ENCODE assay signal across 30 cellular contexts in genomic region chr5:72506150-72506549, GRCh38. TPM values are rescaled to one million over a fixed set of nuclear protein-coding genes. Genes with fewer than 3 reads are reported as not detected.
DNase-seq lines count a peak whose midpoint lies in the region; ATAC-seq and TF ChIP-seq lines count a peak whose summit lies in the region.
"Had no signal": no experiment of that assay in that cellular context is flagged by ENCODE, and none has a peak within 500 bp of the region (broad histone marks: within the 10 kb centered on the region; RNA-seq: fewer than 3 reads in every experiment).

No MANE protein-coding gene starts in this region.

- no peaks in the 10 kb centered on the region for H3K9me3 Mint-ChIP-seq in activated T-cell treated with anti-CD3 and anti-CD28 coated beads, Interleukin-2, amount 50 U/mL, for 72 hours
- no peaks in the 10 kb centered on the region for H3K9me3 Mint-ChIP-seq in neural progenitor cell
- H3K9me3 Mint-ChIP-seq: WTC11 had no signal

- H3K9ac ChIP-seq in endocrine pancreas (ENCODE audit: control insufficient read depth, insufficient read depth, low read length) (no peak overlapping the region), neural progenitor cell (no peak overlapping the region)

- H3K9me3 ChIP-seq in endocrine pancreas (ENCODE audit: control insufficient read depth, low read length), result no peaks in the 10 kb centered on the region
- H3K9me3 ChIP-seq in neural progenitor cell (ENCODE audit: low read depth), result no peaks in the 10 kb centered on the region
- no peaks in the 10 kb centered on the region for H3K9me3 ChIP-seq in thyroid gland
- H3K9me3 ChIP-seq: body of pancreas, MG63, stomach had no signal

- TF ChIP-seq POLR2A in thyroid gland (IDR thresholded peaks at IDR 0.05), result no peak

- no peak for ATAC-seq in activated T-cell treated with anti-CD3 and anti-CD28 coated beads, Interleukin-2, amount 50 U/mL, for 72 hours (replicated peaks in 1 of 2)
- ATAC-seq: body of pancreas, esophagus mucosa, GM12878, WTC11 had no signal

- H2AFZ ChIP-seq in neural progenitor cell (replicated peaks), result no peak overlapping the region

- no peaks in the 10 kb centered on the region for H3K36me3 ChIP-seq in endocrine pancreas (ENCODE audit: control insufficient read depth, insufficient read depth, low read length)
- H3K36me3 ChIP-seq in neural progenitor cell, result no peaks in the 10 kb centered on the region
- no peaks in the 10 kb centered on the region for H3K36me3 ChIP-seq in thyroid gland
- H3K36me3 ChIP-seq: MG63, stomach had no signal

- no peak overlapping the region for H3K4me2 ChIP-seq in neural progenitor cell

- H3K27ac Mint-ChIP-seq in activated T-cell treated with anti-CD3 and anti-CD28 coated beads, Interleukin-2, amount 50 U/mL, for 72 hours, result peak overlapping the region; percentile 34
- H3K27ac Mint-ChIP-seq in neural progenitor cell, result peak overlapping the region; percentile 18
- H3K27ac Mint-ChIP-seq: WTC11 had no signal

- peaks cover 33% of the 10 kb centered on the region for H3K27me3 Mint-ChIP-seq in activated T-cell treated with anti-CD3 and anti-CD28 coated beads, Interleukin-2, amount 50 U/mL, for 72 hours (ENCODE audit: low read depth)
- H3K27me3 Mint-ChIP-seq in neural progenitor cell (ENCODE audit: insufficient read depth, low read depth), result peaks cover 2% of the 10 kb centered on the region

- no peak for DNase-seq in activated T-cell treated with anti-CD3 and anti-CD28 coated beads, Interleukin-2, amount 50 U/mL, for 72 hours
- DNase-seq in activated T-cell treated with anti-CD3 and anti-CD28 coated beads for 4 hours (no peak), neural progenitor cell (ENCODE audit: low spot score) (no peak), thyroid gland (no peak), activated gamma-delta T cell (lab: John Stamatoyannopoulos, UW) (no peak), mucosa of gallbladder (ENCODE audit: low spot score) (no peak), NCI-H1048 (lab: John Stamatoyannopoulos, UW) (no peak)
- DNase-seq: activated CD4-positive, alpha-beta T cell treated with anti-CD3 and anti-CD28 coated beads, Interleukin-2, amount 50 U/mL, for 1 hour; activated naive CD4-positive, alpha-beta T cell treated with Interleukin-2 at 50 U/mL for 16 hours; activated T-cell treated with anti-CD3 and anti-CD28 coated beads, Interleukin-2, amount 50 U/mL, for 48 hours; body of pancreas; effector memory CD4-positive, alpha-beta T cell; KBM-7; MG63; NCI-H1417; NCI-H2029 treated with DMSO at 0.1 percent for 48 hours; NCI-H526; SIG-M5; small intestine; stimulated activated CD4-positive, alpha-beta T cell treated with anti-CD3 and anti-CD28 coated beads, Interleukin-2, amount 100 ng/mL, for 24 hours; stomach; T-helper 9 cell had no signal

- intact Hi-C loops in thyroid gland (cut with DNase I), result no loop called here

- no peaks in the 10 kb centered on the region for H4K20me1 ChIP-seq in neural progenitor cell (ENCODE audit: low read depth)

- H3F3A ChIP-seq in neural progenitor cell (ENCODE audit: low read depth), result peaks cover 6% of the 10 kb centered on the region

- no peak overlapping the region for H3K4me3 Mint-ChIP-seq in activated T-cell treated with anti-CD3 and anti-CD28 coated beads, Interleukin-2, amount 50 U/mL, for 72 hours
- no peak overlapping the region for H3K4me3 Mint-ChIP-seq in neural progenitor cell
- H3K4me3 Mint-ChIP-seq: WTC11 had no signal

- no peaks in the 10 kb centered on the region for H3K4me1 ChIP-seq in endocrine pancreas (ENCODE audit: control insufficient read depth, insufficient read depth, low read length)
- peaks cover 12% of the 10 kb centered on the region for H3K4me1 ChIP-seq in neural progenitor cell
- H3K4me1 ChIP-seq in thyroid gland, result peaks cover 21 to 56% of the 10 kb centered on the region in 2 donors
- H3K4me1 ChIP-seq: body of pancreas had no signal

- peaks cover 7% of the 10 kb centered on the region for H3K4me1 Mint-ChIP-seq in activated T-cell treated with anti-CD3 and anti-CD28 coated beads, Interleukin-2, amount 50 U/mL, for 72 hours (ENCODE audit: low read depth)
- peaks cover 29% of the 10 kb centered on the region for H3K4me1 Mint-ChIP-seq in neural progenitor cell

- H3K4me3 ChIP-seq in endocrine pancreas (ENCODE audit: control insufficient read depth, insufficient read depth, low read length), result peak overlapping the region; percentile 4
- H3K4me3 ChIP-seq in neural progenitor cell, result no peak overlapping the region
- H3K4me3 ChIP-seq in thyroid gland (replicated peaks in 1 of 3), result peak overlapping the region in 1 of 3 donors; percentile 0
- H3K4me3 ChIP-seq: body of pancreas, MG63 had no signal

- no peak for TF ChIP-seq CTCF in neural progenitor cell (IDR thresholded peaks at IDR 0.05)
- no peak for TF ChIP-seq CTCF in thyroid gland (IDR thresholded peaks at IDR 0.05)

- H3K79me2 ChIP-seq in neural progenitor cell (ENCODE audit: low read depth), result no peaks in the 10 kb centered on the region

- H3K27ac ChIP-seq in neural progenitor cell (no peak overlapping the region), thyroid gland (peak overlapping the region in 2 of 3 donors; percentile 56)
- H3K27ac ChIP-seq: 22Rv1, body of pancreas had no signal

- no peaks in the 10 kb centered on the region for H3K36me3 Mint-ChIP-seq in activated T-cell treated with anti-CD3 and anti-CD28 coated beads, Interleukin-2, amount 50 U/mL, for 72 hours (ENCODE audit: insufficient read depth in 2 of 2)
- peaks cover 2% of the 10 kb centered on the region for H3K36me3 Mint-ChIP-seq in neural progenitor cell
- H3K36me3 Mint-ChIP-seq: WTC11 had no signal

- 77 to 85% methylated on average over 7 of the region's 7 CpGs for WGBS in thyroid gland, 2 donors

- H3K27me3 ChIP-seq in endocrine pancreas (ENCODE audit: control insufficient read depth, insufficient read depth, low read length) (no peaks in the 10 kb centered on the region), neural progenitor cell (no peaks in the 10 kb centered on the region), thyroid gland (no peaks in the 10 kb centered on the region)
- H3K27me3 ChIP-seq: body of pancreas, MG63, stomach had no signal

RNA-seq across cellular contexts. Expression of gene ZNF366, which starts 1.1 kb away (rescaled TPM):
- total RNA-seq in activated T-cell treated with anti-CD3 and anti-CD28 coated beads, Interleukin-2, amount 50 U/mL, for 72 hours, result not detected
- total RNA-seq in neural progenitor cell (ENCODE audit: low replicate concordance), result not detected in 2 replicates
- total RNA-seq in thyroid gland, result 10 to 100 TPM in 1 of 4 donors, 1 to 10 TPM in 3; 1.3 to 14.7 (median 3.0) TPM
- total RNA-seq in mucosa of gallbladder, result 3.1 TPM
- total RNA-seq: chondrocyte, Daoy, HT1080, WTC11 had no signal
